Comparison of ENCODE assay signal across 30 cellular contexts in genomic region chr5:74148321-74148720, GRCh38.
"Had no signal": no experiment of that assay in that cellular context is flagged by ENCODE, and none has a peak within 500 bp of the region (broad histone marks: within the 10 kb centered on the region; RNA-seq: fewer than 3 reads in every experiment).

No MANE protein-coding gene starts in this region.

- H3K9me3 Mint-ChIP-seq: activated naive CD8-positive, alpha-beta T cell treated with anti-CD3 and anti-CD28 coated beads for 36 hours; effector memory CD8-positive, alpha-beta T cell; immature natural killer cell; stimulated activated naive B cell treated with anti-CD40 and anti-IgM and Interleukin-4, amounts not matched to agents 10 μg/mL and 1 μg/mL and 100 μg/mL, for 72 hours had no signal

- H3K4me3 Mint-ChIP-seq: activated naive CD8-positive, alpha-beta T cell treated with anti-CD3 and anti-CD28 coated beads for 36 hours; effector memory CD8-positive, alpha-beta T cell; immature natural killer cell; mesothelial cell of epicardium; naive thymus-derived CD4-positive, alpha-beta T cell; neural progenitor cell; stimulated activated naive B cell treated with anti-CD40 and anti-IgM and Interleukin-4, amounts not matched to agents 10 μg/mL and 1 μg/mL and 100 μg/mL, for 72 hours had no signal

- H3K27ac Mint-ChIP-seq: activated naive CD8-positive, alpha-beta T cell treated with anti-CD3 and anti-CD28 coated beads for 36 hours; effector memory CD8-positive, alpha-beta T cell; immature natural killer cell; mesothelial cell of epicardium; naive thymus-derived CD4-positive, alpha-beta T cell; neural progenitor cell; stimulated activated naive B cell treated with anti-CD40 and anti-IgM and Interleukin-4, amounts not matched to agents 10 μg/mL and 1 μg/mL and 100 μg/mL, for 72 hours had no signal

- H3K4me3 ChIP-seq: adrenal gland, ascending aorta, heart left ventricle, neural progenitor cell, psoas muscle, smooth muscle cell, stomach, thyroid gland, upper lobe of left lung, vagina had no signal

- H3K36me3 ChIP-seq: adrenal gland, ascending aorta, brain microvascular endothelial cell, heart left ventricle, neural progenitor cell, stomach, thyroid gland, upper lobe of left lung, vagina had no signal

- H3K36me3 Mint-ChIP-seq: activated naive CD8-positive, alpha-beta T cell treated with anti-CD3 and anti-CD28 coated beads for 36 hours; immature natural killer cell; mesothelial cell of epicardium; naive thymus-derived CD4-positive, alpha-beta T cell; neural progenitor cell; stimulated activated naive B cell treated with anti-CD40 and anti-IgM and Interleukin-4, amounts not matched to agents 10 μg/mL and 1 μg/mL and 100 μg/mL, for 72 hours had no signal

- DNase-seq: activated CD4-positive, alpha-beta T cell treated with anti-CD3 and anti-CD28 coated beads for 4 hours; activated CD4-positive, alpha-beta T cell treated with anti-CD3 and anti-CD28 coated beads, Interleukin-2, amount 50 U/mL, for 4 hours; activated CD8-positive, alpha-beta memory T cell treated with anti-CD3 and anti-CD28 coated beads for 24 hours; activated effector memory CD4-positive, alpha-beta T cell treated with Interleukin-2 at 50 U/mL for 16 hours; activated naive CD4-positive, alpha-beta T cell treated with Interleukin-2 at 50 U/mL for 16 hours; activated naive CD8-positive, alpha-beta T cell treated with anti-CD3 and anti-CD28 coated beads for 36 hours; adrenal gland; brain microvascular endothelial cell; cortex of kidney; effector memory CD8-positive, alpha-beta T cell; erythroblast; heart left ventricle; hypothalamus; immature natural killer cell; kidney; left colon; naive thymus-derived CD4-positive, alpha-beta T cell; occipital lobe; psoas muscle; stimulated activated CD4-positive, alpha-beta T cell treated with anti-CD3 and anti-CD28 coated beads, Interleukin-1b, Interleukin-23, amount 100 ng/mL, for 48 hours; stimulated activated naive B cell treated with anti-CD40 and anti-IgM and Interleukin-4, amounts not matched to agents 10 μg/mL and 1 μg/mL and 100 μg/mL, for 72 hours; stomach; T-helper 9 cell; thyroid gland; upper lobe of left lung had no signal

- H3K9me3 ChIP-seq: adrenal gland, ascending aorta, heart left ventricle, psoas muscle, stomach, thyroid gland, upper lobe of left lung, vagina had no signal

- H3K27me3 ChIP-seq: adrenal gland, ascending aorta, brain microvascular endothelial cell, heart left ventricle, neural progenitor cell, stomach, thyroid gland, upper lobe of left lung, vagina had no signal

- H3K4me1 Mint-ChIP-seq: activated naive CD8-positive, alpha-beta T cell treated with anti-CD3 and anti-CD28 coated beads for 36 hours; immature natural killer cell; stimulated activated naive B cell treated with anti-CD40 and anti-IgM and Interleukin-4, amounts not matched to agents 10 μg/mL and 1 μg/mL and 100 μg/mL, for 72 hours had no signal
